18 cellular contexts compared by ENCODE assay signal in genomic region chr18:78826631-78827030, GRCh38.
"Had no signal": no experiment of that assay in that cellular context is flagged by ENCODE, and none has a peak within 500 bp of the region (broad histone marks: within the 10 kb centered on the region; RNA-seq: fewer than 3 reads in every experiment).

No MANE protein-coding gene starts in this region.

- H2AFZ ChIP-seq: hepatocyte had no signal

- H3K36me3 ChIP-seq: esophagus muscularis mucosa, gastroesophageal sphincter, heart left ventricle, left lung, lower lobe of right lung had no signal

- H3K9me3 ChIP-seq: esophagus muscularis mucosa, gastroesophageal sphincter, heart left ventricle, left lung, lower lobe of right lung had no signal

- H3K4me3 Mint-ChIP-seq: immature natural killer cell had no signal

- DNase-seq: dermis blood vessel endothelial cell; dorsolateral prefrontal cortex; effector CD4-positive, alpha-beta T cell; effector memory CD4-positive, alpha-beta T cell; foreskin keratinocyte; heart left ventricle; hypothalamus; immature natural killer cell; left cardiac atrium; left ventricle myocardium superior; lower lobe of right lung; mesenchymal stem cell; midbrain had no signal

- H3K4me1 Mint-ChIP-seq: immature natural killer cell had no signal

- H3K27ac ChIP-seq: coronary artery, dorsolateral prefrontal cortex, esophagus muscularis mucosa, foreskin keratinocyte, gastroesophageal sphincter, heart left ventricle, hepatocyte, left lung, lower lobe of right lung had no signal

- H3K27ac Mint-ChIP-seq: immature natural killer cell had no signal

- H3K4me2 ChIP-seq: hepatocyte had no signal

- H3K4me1 ChIP-seq: esophagus muscularis mucosa, foreskin keratinocyte, gastroesophageal sphincter, heart left ventricle, left lung, lower lobe of right lung had no signal

- ATAC-seq: foreskin keratinocyte, gastroesophageal sphincter, heart left ventricle, left cardiac atrium, left lung, left ventricle myocardium superior, lower lobe of right lung had no signal

- H3K36me3 Mint-ChIP-seq: immature natural killer cell had no signal

- H3K9me3 Mint-ChIP-seq: immature natural killer cell had no signal

- H3K4me3 ChIP-seq: coronary artery, dorsolateral prefrontal cortex, esophagus muscularis mucosa, gastroesophageal sphincter, heart left ventricle, hepatocyte, left lung, lower lobe of right lung had no signal

- H3K79me2 ChIP-seq: hepatocyte had no signal

- H3K27me3 ChIP-seq: foreskin keratinocyte, hepatocyte had no signal
